8 cellular contexts compared by ENCODE assay signal in genomic region chr2:131492418-131493198, GRCh38. TPM values are rescaled to one million over a fixed set of nuclear protein-coding genes. Genes with fewer than 3 reads are reported as not detected.
A peak's percentile ranks its signal among the peaks of the same experiment; 100 is the strongest.
DNase-seq lines count a peak whose midpoint lies in the region; ATAC-seq lines count a peak whose summit lies in the region.

No MANE protein-coding gene starts in this region.

- peak overlapping the region; percentile 95 for H3K27ac Mint-ChIP-seq in memory B cell

- H3K27me3 Mint-ChIP-seq in memory B cell = no peaks in the 10 kb centered on the region

- peak overlapping the region; percentile 93 for H3K27ac ChIP-seq in effector memory CD4-positive, alpha-beta T cell (ENCODE audit: insufficient read depth, low read length, poor library complexity, severe bottlenecking)

- DNase-seq in Caki2 (ENCODE audit: low read depth) (peak; percentile 98), HT-29 (ENCODE audit: low spot score) (peak; percentile 97), NK-92 (lab: John Stamatoyannopoulos, UW; ENCODE audit: unreplicated experiment) (peak; percentile 54), memory B cell (ENCODE audit: low spot score in 2 of 2) (peak; percentile 93 to 98)
- DNase-seq in activated CD8-positive, alpha-beta memory T cell treated with anti-CD3 and anti-CD28 coated beads for 24 hours = peak; percentile 98
- peak; percentile 87 to 90 (median 89) for DNase-seq in effector memory CD4-positive, alpha-beta T cell
- peak; percentile 87 for DNase-seq in stimulated activated CD8-positive, alpha-beta memory T cell treated with anti-CD3 and anti-CD28 coated beads, Interleukin-12 subunit alpha, Interleukin-12 subunit beta, amount 100 ng/mL, for 1 hour (ENCODE audit: low read depth)

- peak; percentile 72 for ATAC-seq in GM21360 (IDR thresholded peaks at IDR 0.05; ENCODE audit: unreplicated experiment)
- ATAC-seq in memory B cell (ENCODE audit: low read depth) = peak; percentile 78

- no peaks in the 10 kb centered on the region for H3K36me3 Mint-ChIP-seq in memory B cell

- peak overlapping the region; percentile 97 for H3K4me3 Mint-ChIP-seq in memory B cell

- H3K4me3 ChIP-seq in effector memory CD4-positive, alpha-beta T cell (ENCODE audit: insufficient read depth, low read depth, low read length, poor library complexity, severe bottlenecking) = peak overlapping the region; percentile 89

- no peaks in the 10 kb centered on the region for H3K27me3 ChIP-seq in effector memory CD4-positive, alpha-beta T cell (replicated peaks; ENCODE audit: control insufficient read depth, insufficient read depth, low read length, poor library complexity, severe bottlenecking)

- in situ Hi-C loops in Caki2 (cut with HindIII; ENCODE audit: low pct_unique_long_range_greater_than_20kb, low sequenced_read_pairs) = no loop called here

- peaks cover 23% of the 10 kb centered on the region for H3K4me1 ChIP-seq in effector memory CD4-positive, alpha-beta T cell (ENCODE audit: control insufficient read depth, insufficient read depth, low read length, poor library complexity, severe bottlenecking)

- H3K9me3 ChIP-seq in effector memory CD4-positive, alpha-beta T cell (ENCODE audit: control insufficient read depth, low read length) = no peaks in the 10 kb centered on the region

- no peaks in the 10 kb centered on the region for H3K36me3 ChIP-seq in effector memory CD4-positive, alpha-beta T cell (ENCODE audit: control insufficient read depth, insufficient read depth, low read length)

- peaks cover 22% of the 10 kb centered on the region for H3K4me1 Mint-ChIP-seq in memory B cell

- no peaks in the 10 kb centered on the region for H3K9me3 Mint-ChIP-seq in memory B cell

RNA-seq across cellular contexts. Expression of gene MZT2A, which starts 0.4 kb away (rescaled TPM):
- total RNA-seq in Caki2 (2014; rRNA removed; shearing (Covaris generic); ENCODE audit: low replicate concordance) = 217 and 282 TPM in 2 replicates
- 324 and 390 TPM in 2 replicates for total RNA-seq in HT-29 (2014; rRNA removed; shearing (Covaris generic))

RNA-seq across cellular contexts. Expression of gene TUBA3D, which starts 16.7 kb away (rescaled TPM):
- not detected in 2 replicates for total RNA-seq in Caki2 (2014; rRNA removed; shearing (Covaris generic); ENCODE audit: low replicate concordance)
- total RNA-seq in HT-29 (2014; rRNA removed; shearing (Covaris generic)) = not detected in 2 replicates

RNA-seq across cellular contexts. Expression of gene CCDC74A, which starts 35.1 kb away (rescaled TPM):
- 57.2 and 58.7 TPM in 2 replicates for total RNA-seq in Caki2 (2014; rRNA removed; shearing (Covaris generic); ENCODE audit: low replicate concordance)
- 5.4 and 5.6 TPM in 2 replicates for total RNA-seq in HT-29 (2014; rRNA removed; shearing (Covaris generic))

Comparison
In these comparisons a context has a peak if more than half of its experiments do, and no peak if none do; other contexts are left out.
1. Peak in every context shown above with its lines: DNase-seq, ATAC-seq, H3K4me3 ChIP-seq and H3K27ac ChIP-seq.